30 cellular contexts compared by ENCODE assay signal in genomic region chr1:99965646-99966375, GRCh38. TPM values are rescaled to one million over a fixed set of nuclear protein-coding genes. Genes with fewer than 3 reads are reported as not detected.
DNase-seq lines count a peak whose midpoint lies in the region; ATAC-seq, FAIRE-seq and TF ChIP-seq lines count a peak whose summit lies in the region.
"Had no signal": no experiment of that assay in that cellular context is flagged by ENCODE, and none has a peak within 500 bp of the region (broad histone marks: within the 10 kb centered on the region; RNA-seq: fewer than 3 reads in every experiment).

No MANE protein-coding gene starts in this region.

- peaks cover 9% of the 10 kb centered on the region for H3K79me2 ChIP-seq in SK-N-SH (ENCODE audit: insufficient read depth)

- no peaks in the 10 kb centered on the region for H3K9me3 ChIP-seq in SK-N-SH
- H3K9me3 ChIP-seq: A549, left lung, neutrophil had no signal

- FAIRE-seq in bronchial epithelial cell (lab: Jason Lieb, UNC) = no peak
- FAIRE-seq: A549, GM19239, H54 had no signal

- no peaks in the 10 kb centered on the region for H4K20me1 ChIP-seq in SK-N-SH (ENCODE audit: insufficient read depth)

- POLR2A ChIA-PET in SK-N-SH (lab: Yijun Ruan, JAX) = no interaction called here

- CTCF ChIA-PET in SK-N-SH (lab: Yijun Ruan, JAX) = no interaction called here

- H3K9me3 Mint-ChIP-seq in type B pancreatic cell = no peaks in the 10 kb centered on the region
- H3K9me3 Mint-ChIP-seq: activated T-cell treated with anti-CD3 and anti-CD28 coated beads, Interleukin-2, amount 50 U/mL, for 24 hours; brain; CD8-positive, alpha-beta T cell; immature natural killer cell; stimulated activated naive CD8-positive, alpha-beta T cell treated with anti-CD3 and anti-CD28 coated beads, Interleukin-15, Interleukin-2, amounts not matched to agents 100 ng/mL and 50 ng/mL, for 24 hours had no signal

- H3K9me2 ChIP-seq in SK-N-SH = no peaks in the 10 kb centered on the region

- no peaks in the 10 kb centered on the region for H3K27me3 Mint-ChIP-seq in type B pancreatic cell
- H3K27me3 Mint-ChIP-seq: activated T-cell treated with anti-CD3 and anti-CD28 coated beads, Interleukin-2, amount 50 U/mL, for 24 hours; stimulated activated naive CD8-positive, alpha-beta T cell treated with anti-CD3 and anti-CD28 coated beads, Interleukin-15, Interleukin-2, amounts not matched to agents 100 ng/mL and 50 ng/mL, for 24 hours had no signal

- TF ChIP-seq RAD21 in SK-N-SH (IDR thresholded peaks at IDR 0.05; ENCODE audit: low read length) = no peak

- no peak overlapping the region for H3K4me3 ChIP-seq in SK-N-SH (ENCODE audit: low read depth in 2 of 2, low read length in 1 of 2)
- no peak overlapping the region for H3K4me3 ChIP-seq in bronchial epithelial cell (ENCODE audit: low read depth, low read length)
- H3K4me3 ChIP-seq: A549, left lung, skin epidermis had no signal

- peak overlapping the region; percentile 31 for H3K27ac Mint-ChIP-seq in type B pancreatic cell
- H3K27ac Mint-ChIP-seq: activated T-cell treated with anti-CD3 and anti-CD28 coated beads, Interleukin-2, amount 50 U/mL, for 24 hours; brain; CD8-positive, alpha-beta T cell; immature natural killer cell; stimulated activated naive CD8-positive, alpha-beta T cell treated with anti-CD3 and anti-CD28 coated beads, Interleukin-15, Interleukin-2, amounts not matched to agents 100 ng/mL and 50 ng/mL, for 24 hours had no signal

- peaks cover 19% of the 10 kb centered on the region for H3F3A ChIP-seq in SK-N-SH (replicated peaks; ENCODE audit: insufficient read depth)

- no peaks in the 10 kb centered on the region for H3K36me3 Mint-ChIP-seq in type B pancreatic cell
- H3K36me3 Mint-ChIP-seq: brain, immature natural killer cell had no signal

- peaks cover 2% of the 10 kb centered on the region for H3K4me1 Mint-ChIP-seq in type B pancreatic cell (ENCODE audit: unreplicated experiment)

- TF ChIP-seq CTCF in SK-N-SH (IDR thresholded peaks at IDR 0.05) (no peak), bronchial epithelial cell (IDR thresholded peaks at IDR 0.05; ENCODE audit: insufficient read depth, low read length, severe bottlenecking) (no peak), type B pancreatic cell (conservative IDR thresholded peaks at IDR 0.05) (no peak)

- no peak overlapping the region for H3K9ac ChIP-seq in SK-N-SH

- H3K36me3 ChIP-seq in SK-N-SH (replicated peaks in 1 of 2; ENCODE audit: control insufficient read depth in 1 of 2, insufficient read depth in 2 of 2, low read length in 1 of 2) (no peaks in the 10 kb centered on the region), bronchial epithelial cell (ENCODE audit: control insufficient read depth, insufficient read depth, low read length) (no peaks in the 10 kb centered on the region)
- H3K36me3 ChIP-seq: left lung, neutrophil had no signal

- DNase-seq in SK-N-SH = peak; percentile 41
- peak; percentile 44 for DNase-seq in NCI-H2029 treated with DMSO at 0.1 percent for 48 hours (lab: John Stamatoyannopoulos, UW)
- peak; percentile 72 for DNase-seq in bronchial epithelial cell (ENCODE audit: low read depth)
- no peak for DNase-seq in type B pancreatic cell (ENCODE audit: extremely low spot score, unreplicated experiment)
- no peak for DNase-seq in NCI-H1694 (lab: John Stamatoyannopoulos, UW)
- DNase-seq in activated naive CD4-positive, alpha-beta T cell (lab: John Stamatoyannopoulos, UW) = no peak
- no peak for DNase-seq in T-helper 9 cell
- DNase-seq: activated CD4-positive, alpha-beta T cell treated with anti-CD3 and anti-CD28 coated beads for 4 hours; activated T-cell treated with anti-CD3 and anti-CD28 coated beads, Interleukin-2, amount 50 U/mL, for 24 hours; CD8-positive, alpha-beta T cell; DMS153; GF-D8; hypothalamus; immature natural killer cell; KBM-7; left lung; MM.1S; NCI-H1417 treated with DMSO at 0.1 percent for 48 hours; NCI-H2171; NCI-H524 treated with DMSO at 0.1 percent for 48 hours; RPMI8226; T-helper 2 cell had no signal

- TF ChIP-seq EP300 in SK-N-SH (IDR thresholded peaks at IDR 0.05; ENCODE audit: borderline replicate concordance in 1 of 2, low read depth in 1 of 2, low read length in 1 of 2) = 0 out of 4 replicates have a peak, but pooled peaks of 1 of the 2 experiments have one; percentile 15

- H3K27me3 ChIP-seq in SK-N-SH (ENCODE audit: insufficient read depth) (no peaks in the 10 kb centered on the region), bronchial epithelial cell (ENCODE audit: control insufficient read depth, insufficient read depth, low read length) (no peaks in the 10 kb centered on the region)
- H3K27me3 ChIP-seq: left lung, neutrophil had no signal

- 57% methylated on average over 2 of the region's 2 CpGs for WGBS in SK-N-SH (ENCODE audit: low lambda C conversion rate)

- H3K4me3 Mint-ChIP-seq in type B pancreatic cell = peak overlapping the region; percentile 3
- H3K4me3 Mint-ChIP-seq: activated T-cell treated with anti-CD3 and anti-CD28 coated beads, Interleukin-2, amount 50 U/mL, for 24 hours; brain; CD8-positive, alpha-beta T cell; immature natural killer cell; stimulated activated naive CD8-positive, alpha-beta T cell treated with anti-CD3 and anti-CD28 coated beads, Interleukin-15, Interleukin-2, amounts not matched to agents 100 ng/mL and 50 ng/mL, for 24 hours had no signal

- H3K4me2 ChIP-seq in SK-N-SH = no peak overlapping the region
- H3K4me2 ChIP-seq: A549 had no signal

- H3K27ac ChIP-seq in SK-N-SH (ENCODE audit: low read depth in 2 of 2, low read length in 1 of 2) = peak overlapping the region in 1 of 2 experiments; percentile 35; a peak in 1 of 4 replicates
- H3K27ac ChIP-seq: A549, left lung, neutrophil, skin epidermis had no signal

- peaks cover 0 to 9% of the 10 kb centered on the region in 2 experiments; a peak in 3 of 4 replicates for H3K4me1 ChIP-seq in SK-N-SH (ENCODE audit: control insufficient read depth in 1 of 2, insufficient read depth in 2 of 2, low read depth in 1 of 2, low read length in 1 of 2)

- no peak for ATAC-seq in SK-N-SH treated with all-trans-retinoic acid at 6 μM for 48 hours
- ATAC-seq: A549; CD8-positive, alpha-beta T cell had no signal

- no peak overlapping the region for H2AFZ ChIP-seq in SK-N-SH (ENCODE audit: low read depth)

TF ChIP-seq in SK-N-SH, 30 proteins besides CTCF, POLR2A, EP300 and RAD21:
- peak; percentile 70 for TF ChIP-seq GATA2 (CRISPR knock-in tag; IDR thresholded peaks at IDR 0.05)
- TF ChIP-seq RCOR1 (IDR thresholded peaks at IDR 0.05; ENCODE audit: low read length) = peak; percentile 22; the same call in 1 of the 2 replicates
- no peak for TF ChIP-seq PBX3 (IDR thresholded peaks at IDR 0.05)

TF ChIP-seq in SK-N-SH treated with all-trans-retinoic acid at 6 μM for 48 hours, 23 proteins besides CTCF, POLR2A, EP300 and RAD21 (continues in another document):
- TF ChIP-seq ARNTL (CRISPR knock-in tag; IDR thresholded peaks at IDR 0.05; ENCODE audit: borderline replicate concordance, low read depth) (no peak), TCF4 (CRISPR knock-in tag; IDR thresholded peaks at IDR 0.05; ENCODE audit: borderline replicate concordance) (no peak), ZNF70 (CRISPR knock-in tag; IDR thresholded peaks at IDR 0.05) (no peak), CREB5 (CRISPR knock-in tag; IDR thresholded peaks at IDR 0.05; ENCODE audit: low read depth) (no peak), RARB (CRISPR knock-in tag; IDR thresholded peaks at IDR 0.05) (no peak), POU6F1 (CRISPR knock-in tag; IDR thresholded peaks at IDR 0.05; ENCODE audit: borderline replicate concordance, low read depth) (no peak), PPARA (CRISPR knock-in tag; IDR thresholded peaks at IDR 0.05; ENCODE audit: borderline replicate concordance) (no peak), TOX (CRISPR knock-in tag; IDR thresholded peaks at IDR 0.05; ENCODE audit: borderline replicate concordance) (no peak), ZFP3 (CRISPR knock-in tag; IDR thresholded peaks at IDR 0.05) (no peak)

RNA-seq across cellular contexts. Expression of gene SLC35A3, which starts 4.0 kb away (rescaled TPM):
- polyA plus RNA-seq in SK-N-SH (2012; rRNA removed) = 5.7 and 7.4 TPM in 2 replicates
- 8.0 and 8.1 TPM in 2 replicates for polyA plus RNA-seq in SK-N-SH (2012; cell fraction: cytosol; rRNA removed)
- polyA plus RNA-seq in SK-N-SH (2012; cell fraction: nucleus; rRNA removed) = 7.0 and 12.4 TPM in 2 replicates
- total RNA-seq in bronchial epithelial cell (25.3 and 27.3 TPM in 2 replicates), type B pancreatic cell (ENCODE audit: low replicate concordance) (26.7 and 45.0 TPM in 2 replicates)

Comparison
In these comparisons a context has a peak if more than half of its experiments do, and no peak if none do; other contexts are left out.
1. DNase-seq: peak in SK-N-SH (single experiment), NCI-H2029 treated with DMSO at 0.1 percent for 48 hours (single experiment) and bronchial epithelial cell (single experiment); none in type B pancreatic cell (single experiment), NCI-H1694 (single experiment), activated naive CD4-positive, alpha-beta T cell (0 of 4) and T-helper 9 cell (single experiment).